In genomic region chr1:29972664-29973063, GRCh38 we compare ENCODE assay signal across 2 cellular contexts.
TF ChIP-seq lines count a peak whose summit lies in the region.

No MANE protein-coding gene starts in this region.

TF ChIP-seq in SK-N-SH, 30 proteins besides CTCF, POLR2A, EP300 and RAD21 (continued from another document):
- TF ChIP-seq SMC3 (IDR thresholded peaks at IDR 0.05; ENCODE audit: low read depth, low read length), result no peak
- TF ChIP-seq TAF1 (IDR thresholded peaks at IDR 0.05; ENCODE audit: borderline replicate concordance, low read depth, low read length), result no peak

TF ChIP-seq in SK-N-SH treated with all-trans-retinoic acid at 6 μM for 48 hours, 23 proteins besides CTCF, POLR2A, EP300 and RAD21 (continued from another document):
- TF ChIP-seq, protein P1, sequence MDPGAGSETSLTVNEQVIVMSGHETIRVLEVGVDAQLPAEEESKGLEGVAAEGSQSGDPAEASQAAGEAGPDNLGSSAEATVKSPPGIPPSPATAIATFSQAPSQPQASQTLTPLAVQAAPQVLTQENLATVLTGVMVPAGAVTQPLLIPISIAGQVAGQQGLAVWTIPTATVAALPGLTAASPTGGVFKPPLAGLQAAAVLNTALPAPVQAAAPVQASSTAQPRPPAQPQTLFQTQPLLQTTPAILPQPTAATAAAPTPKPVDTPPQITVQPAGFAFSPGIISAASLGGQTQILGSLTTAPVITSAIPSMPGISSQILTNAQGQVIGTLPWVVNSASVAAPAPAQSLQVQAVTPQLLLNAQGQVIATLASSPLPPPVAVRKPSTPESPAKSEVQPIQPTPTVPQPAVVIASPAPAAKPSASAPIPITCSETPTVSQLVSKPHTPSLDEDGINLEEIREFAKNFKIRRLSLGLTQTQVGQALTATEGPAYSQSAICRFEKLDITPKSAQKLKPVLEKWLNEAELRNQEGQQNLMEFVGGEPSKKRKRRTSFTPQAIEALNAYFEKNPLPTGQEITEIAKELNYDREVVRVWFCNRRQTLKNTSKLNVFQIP (CRISPR knock-in tag; IDR thresholded peaks at IDR 0.05; ENCODE audit: borderline replicate concordance, low read depth), result no peak
- TF ChIP-seq ISL1 (CRISPR knock-in tag; IDR thresholded peaks at IDR 0.05) (no peak), BACH2 (CRISPR knock-in tag; IDR thresholded peaks at IDR 0.05; ENCODE audit: borderline replicate concordance) (no peak), ZFP3 (CRISPR knock-in tag; IDR thresholded peaks at IDR 0.05) (no peak), OSR1 (CRISPR knock-in tag; IDR thresholded peaks at IDR 0.05) (no peak), ZNF8 (CRISPR knock-in tag; IDR thresholded peaks at IDR 0.05) (no peak), TSHZ2 (CRISPR knock-in tag; IDR thresholded peaks at IDR 0.05) (no peak), TCF4 (CRISPR knock-in tag; IDR thresholded peaks at IDR 0.05; ENCODE audit: borderline replicate concordance) (no peak)
TF ChIP-seq in SK-N-SH treated with all-trans-retinoic acid at 6 μM for 48 hours: peak in this region for 0.
